In the genomic region with DNA sequence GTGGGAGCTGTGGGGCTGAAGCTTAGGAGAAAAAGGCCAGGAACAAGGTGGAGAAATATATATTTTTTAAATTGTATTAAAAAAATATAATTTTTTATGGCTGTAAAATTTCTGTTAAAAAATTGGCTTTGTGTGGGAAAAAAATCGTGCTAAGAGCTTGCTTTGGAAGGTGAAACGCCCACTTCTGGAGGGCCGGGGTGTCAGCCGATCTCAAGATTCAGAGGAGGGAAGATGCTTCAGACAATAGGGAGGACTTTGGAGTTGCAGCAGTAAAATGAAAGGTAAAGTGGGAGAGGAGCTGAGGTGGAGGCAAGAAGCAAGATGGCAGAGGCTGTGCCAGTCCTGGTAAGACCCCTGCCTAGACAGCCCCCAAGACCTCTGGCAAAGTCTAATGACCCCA, we compare ENCODE assay signal across 24 cellular contexts. TPM values are rescaled to one million over a fixed set of nuclear protein-coding genes. Genes with fewer than 3 reads are reported as not detected.
DNase-seq lines count a peak whose midpoint lies in the region; ATAC-seq, FAIRE-seq and TF ChIP-seq lines count a peak whose summit lies in the region.
"Had no signal": no experiment of that assay in that cellular context is flagged by ENCODE, and none has a peak within 500 bp of the region (broad histone marks: within the 10 kb centered on the region; RNA-seq: fewer than 3 reads in every experiment).

No MANE protein-coding gene starts in this region.

- no peaks in the 10 kb centered on the region for H3K9me3 ChIP-seq in K562 (replicated peaks; ENCODE audit: control insufficient read depth, insufficient read depth, low read depth, low read length)

- TF ChIP-seq RAD21 in K562 (CRISPR knock-in tag; conservative IDR thresholded peaks at IDR 0.05 in 1 of 2, IDR thresholded peaks at IDR 0.05 in 1 of 2), result no peak

- ATAC-seq in K562 (no peak), GM21723 (IDR thresholded peaks at IDR 0.05; ENCODE audit: unreplicated experiment) (no peak)
- ATAC-seq: CD8-positive, alpha-beta T cell; HCT116 had no signal

- peaks cover 12 to 17% of the 10 kb centered on the region in 2 experiments; a peak in 4 of 5 replicates for H3K4me1 ChIP-seq in K562 (replicated peaks in 1 of 2; ENCODE audit: control insufficient read depth in 2 of 2, insufficient read depth in 2 of 2, low read length in 2 of 2)

- H3K9me3 Mint-ChIP-seq in T-helper 2 cell treated with Interferon-gamma antibody and Interleukin-4, amounts not matched to agents 5 μg/mL and 100 μg/mL, for 36 hours, result no peaks in the 10 kb centered on the region
- H3K9me3 Mint-ChIP-seq: CD8-positive, alpha-beta T cell had no signal

- no peak for TF ChIP-seq CTCF in GM13976 (IDR thresholded peaks at IDR 0.05; ENCODE audit: borderline replicate concordance, control extremely low read depth, extremely low read depth, insufficient read depth, missing control alignments)
- TF ChIP-seq CTCF in K562 (IDR thresholded peaks at IDR 0.05 in 2 of 3, conservative IDR thresholded peaks at IDR 0.05 in 1 of 3; ENCODE audit: insufficient read depth in 2 of 3, low read depth in 1 of 3, low read length in 3 of 3), result no peak

- no peaks in the 10 kb centered on the region; a peak in 1 of 5 replicates for H3K27me3 ChIP-seq in K562 (ENCODE audit: control insufficient read depth in 2 of 2, insufficient read depth in 2 of 2, low read length in 2 of 2)
- H3K27me3 ChIP-seq: BLaER1 had no signal

- no peaks in the 10 kb centered on the region for H4K20me1 ChIP-seq in K562 (replicated peaks; ENCODE audit: control insufficient read depth, insufficient read depth, low read length)
- H4K20me1 ChIP-seq: BLaER1 had no signal

- no peaks in the 10 kb centered on the region for H3K79me2 ChIP-seq in K562 (ENCODE audit: control insufficient read depth, insufficient read depth, low read length)

- H3K4me3 ChIP-seq in K562, result no peak overlapping the region
- H3K4me3 ChIP-seq: BLaER1, GM23248 had no signal

- H3K9me1 ChIP-seq in K562 (ENCODE audit: control insufficient read depth, insufficient read depth, low read length), result no peaks in the 10 kb centered on the region

- WGBS in K562 (ENCODE audit: insufficient coverage, low coverage, missing lambda C conversion rate), result 41% methylated on average over 4 of the region's 4 CpGs

- no peaks in the 10 kb centered on the region for H3K27me3 Mint-ChIP-seq in T-helper 2 cell treated with Interferon-gamma antibody and Interleukin-4, amounts not matched to agents 5 μg/mL and 100 μg/mL, for 36 hours (ENCODE audit: low read depth)
- H3K27me3 Mint-ChIP-seq: B cell had no signal

- H3K36me3 ChIP-seq in K562 (ENCODE audit: control insufficient read depth, insufficient read depth, low read length), result no peaks in the 10 kb centered on the region
- H3K36me3 ChIP-seq: BLaER1 had no signal

- FAIRE-seq in K562 (lab: Jason Lieb, UNC), result no peak
- FAIRE-seq: A204.1, D721Med, GM12891, H1 had no signal

- H3K27ac ChIP-seq in K562 (ENCODE audit: extremely low read depth, low read depth, low read length), result no peak overlapping the region
- H3K27ac ChIP-seq: 22Rv1, BLaER1, C4-2B, GM23248 had no signal

- in situ Hi-C loops in GM13976 (cut with MboI; ENCODE audit: low sequenced_read_pairs, unreplicated experiment), result no loop called here
- in situ Hi-C loops in K562 (cut with MboI), result no loop called here

- 0 out of 2 replicates have a peak overlapping the region, but pooled peaks have one; percentile 35 for H2AFZ ChIP-seq in K562 (ENCODE audit: low read depth, low read length)
- H2AFZ ChIP-seq: GM23248 had no signal

- H3K4me1 Mint-ChIP-seq in T-helper 2 cell treated with Interferon-gamma antibody and Interleukin-4, amounts not matched to agents 5 μg/mL and 100 μg/mL, for 36 hours (ENCODE audit: low read depth), result peaks cover 21% of the 10 kb centered on the region

- no TSS peak for BruUV-seq in K562 (replicated peaks; lab: Mats Ljungman, UMichigan)

- H3K4me3 Mint-ChIP-seq in T-helper 2 cell treated with Interferon-gamma antibody and Interleukin-4, amounts not matched to agents 5 μg/mL and 100 μg/mL, for 36 hours, result no peak overlapping the region
- H3K4me3 Mint-ChIP-seq: B cell; CD4-positive, CD25-positive, alpha-beta regulatory T cell; CD8-positive, alpha-beta T cell had no signal

- CTCF ChIA-PET in K562 (lab: Yijun Ruan, JAX; ENCODE audit: low intra/inter-chr PET ratio), result interaction anchor here (0.7 kb wide), 1 partner anchor 215 kb away, joined by 3 read pairs; no protein-coding TSS in a partner anchor

- intact Hi-C loops in K562 (cut with micrococcal nuclease) (no loop called here), posterior vena cava (cut with DNase I) (no loop called here)

- no peak overlapping the region; a peak in 1 of 4 replicates for H3K9ac ChIP-seq in K562 (ENCODE audit: insufficient read depth in 1 of 2, low read depth in 2 of 2, low read length in 2 of 2)
- H3K9ac ChIP-seq: BLaER1, GM23248 had no signal

- peaks cover 4% of the 10 kb centered on the region for H3K36me3 Mint-ChIP-seq in T-helper 2 cell treated with Interferon-gamma antibody and Interleukin-4, amounts not matched to agents 5 μg/mL and 100 μg/mL, for 36 hours (ENCODE audit: low read depth)
- H3K36me3 Mint-ChIP-seq: CD4-positive, CD25-positive, alpha-beta regulatory T cell; CD8-positive, alpha-beta T cell had no signal

- POLR2A ChIA-PET in K562 (lab: Yijun Ruan, JAX), result interaction anchor here (0.7 kb wide), 1 partner anchor 532 kb away, joined by 3 read pairs; no protein-coding TSS in a partner anchor

- no peak for TF ChIP-seq POLR2A in K562 (conservative IDR thresholded peaks at IDR 0.05)

- no peak for TF ChIP-seq EP300 in K562 (IDR thresholded peaks at IDR 0.05; ENCODE audit: low read length)

- peak overlapping the region; percentile 42 for H3K27ac Mint-ChIP-seq in T-helper 2 cell treated with Interferon-gamma antibody and Interleukin-4, amounts not matched to agents 5 μg/mL and 100 μg/mL, for 36 hours
- H3K27ac Mint-ChIP-seq: B cell; CD4-positive, CD25-positive, alpha-beta regulatory T cell; CD8-positive, alpha-beta T cell had no signal

- no peak overlapping the region for H3K4me2 ChIP-seq in K562 (ENCODE audit: insufficient read depth, low read length)
- H3K4me2 ChIP-seq: BLaER1 had no signal

- no peak for DNase-seq in T-helper 2 cell treated with Interferon-gamma antibody and Interleukin-4, amounts not matched to agents 5 μg/mL and 100 μg/mL, for 36 hours (ENCODE audit: low spot score)
- DNase-seq in T-helper 2 cell (no peak), GM13976 (ENCODE audit: low spot score) (peak; percentile 4), K562 (ENCODE audit: extremely low read depth in 1 of 4, low spot score in 3 of 4) (no peak), posterior vena cava (ENCODE audit: low spot score) (peak; percentile 29), NCI-H446 (lab: John Stamatoyannopoulos, UW) (no peak)
- DNase-seq: CD4-positive, CD25-positive, alpha-beta regulatory T cell; CD8-positive, alpha-beta T cell; DMS 273 treated with DMSO at 0.1 percent for 48 hours; DMS79; EL; GDM1; GM23248; H7 had no signal

TF ChIP-seq in K562, 482 proteins besides CTCF, POLR2A, EP300 and RAD21 (continues in another document):
- TF ChIP-seq CBX5 (IDR thresholded peaks at IDR 0.05; ENCODE audit: borderline replicate concordance, low read depth) (no peak), ZNF197 (CRISPR knock-in tag; IDR thresholded peaks at IDR 0.05; ENCODE audit: low read depth) (no peak), MAZ (CRISPR knock-in tag; conservative IDR thresholded peaks at IDR 0.05 in 1 of 2, IDR thresholded peaks at IDR 0.05 in 1 of 2) (no peak), TSC22D4 (tag; IDR thresholded peaks at IDR 0.05) (no peak), MYBL2 (IDR thresholded peaks at IDR 0.05; ENCODE audit: low read depth) (no peak), MYBL2 (CRISPR knock-in tag; IDR thresholded peaks at IDR 0.05; ENCODE audit: borderline replicate concordance) (no peak), EP400 (IDR thresholded peaks at IDR 0.05) (no peak), ZNF586 (CRISPR knock-in tag; conservative IDR thresholded peaks at IDR 0.05) (no peak), ZNF143 (CRISPR knock-in tag; IDR thresholded peaks at IDR 0.05) (no peak), HMBOX1 (IDR thresholded peaks at IDR 0.05) (no peak), DNMT1 (IDR thresholded peaks at IDR 0.05) (no peak), HMG20B (CRISPR knock-in tag; IDR thresholded peaks at IDR 0.05) (no peak), ELF4 (CRISPR knock-in tag; IDR thresholded peaks at IDR 0.05) (no peak)
- TF ChIP-seq, protein P1, sequence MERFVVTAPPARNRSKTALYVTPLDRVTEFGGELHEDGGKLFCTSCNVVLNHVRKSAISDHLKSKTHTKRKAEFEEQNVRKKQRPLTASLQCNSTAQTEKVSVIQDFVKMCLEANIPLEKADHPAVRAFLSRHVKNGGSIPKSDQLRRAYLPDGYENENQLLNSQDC (CRISPR knock-in tag; IDR thresholded peaks at IDR 0.05), result no peak

RNA-seq across cellular contexts. Expression of gene BLM, which starts 45.9 kb away (rescaled TPM):
- 33.0 and 98.2 TPM in 2 replicates for total RNA-seq in K562 (2011; cell fraction: chromatin; rRNA removed; ENCODE audit: low replicate concordance)
- 9.7 and 20.7 TPM in 2 replicates for total RNA-seq in K562 (2011; cell fraction: nucleolus; rRNA removed)
- 25.2 and 32.3 TPM in 2 replicates for total RNA-seq in K562 (2011; cell fraction: nucleoplasm; rRNA removed)
- 37.9 and 52.4 TPM in 2 replicates for total RNA-seq in K562 (2014; rRNA removed)
- total RNA-seq in K562 (2014; rRNA removed; fragmentation: Illumina TruSeq; extraction: Trizol), result 56.0 and 62.5 TPM in 2 replicates
- 49.5 and 51.5 TPM in 2 replicates for total RNA-seq in K562 (2015; rRNA removed; fragmentation: Illumina TruSeq; extraction: Trizol)
- total RNA-seq in K562 (2021), result 43.4 and 43.9 TPM in 2 replicates
- polyA plus RNA-seq in K562 (2011; rRNA removed), result 36.5 and 45.5 TPM in 2 replicates
- polyA plus RNA-seq in K562 (2011; cell fraction: cytosol; rRNA removed), result 13.9 and 18.1 TPM in 2 replicates
- 47.2 and 66.0 TPM in 2 replicates for polyA plus RNA-seq in K562 (2011; cell fraction: nucleus; rRNA removed)
- polyA plus RNA-seq in K562 (2012), result 24.4 and 33.5 TPM in 2 replicates
- polyA plus RNA-seq in K562 (2014; fragmentation: Illumina TruSeq; extraction: Trizol), result 28.0 and 41.6 TPM in 2 replicates
- 10 to 100 TPM; 21.0 to 29.7 TPM for polyA plus RNA-seq in K562 (2014; fragmentation: Nextera tagmentation; extraction: Ambion mirVana)
- polyA plus RNA-seq in K562 (2014; rRNA removed), result 22.6 and 35.7 TPM in 2 replicates
- 76.2 and 80.4 TPM in 2 replicates for polyA minus RNA-seq in K562 (2011; rRNA and poly(A)+ RNA removed)
- polyA minus RNA-seq in K562 (2011; cell fraction: cytosol; rRNA and poly(A)+ RNA removed), result 11.6 and 17.2 TPM in 2 replicates
- 14.8 and 27.4 TPM in 2 replicates for polyA minus RNA-seq in K562 (2011; cell fraction: nucleus; rRNA and poly(A)+ RNA removed)
- 1 to 10 TPM in 1 of 2 donors, under 1 TPM in 1; 1.00 to 3.1 TPM for total RNA-seq in posterior vena cava

Comparison
In these comparisons a context has a peak if more than half of its experiments do, and no peak if none do; other contexts are left out.
1. DNase-seq: peak in GM13976 (single experiment) and posterior vena cava (single experiment); none in T-helper 2 cell treated with Interferon-gamma antibody and Interleukin-4, amounts not matched to agents 5 μg/mL and 100 μg/mL, for 36 hours (single experiment), T-helper 2 cell (0 of 5), K562 (0 of 4) and NCI-H446 (0 of 2).